ENCODE assay signal across 9 cellular contexts in the genomic region with DNA sequence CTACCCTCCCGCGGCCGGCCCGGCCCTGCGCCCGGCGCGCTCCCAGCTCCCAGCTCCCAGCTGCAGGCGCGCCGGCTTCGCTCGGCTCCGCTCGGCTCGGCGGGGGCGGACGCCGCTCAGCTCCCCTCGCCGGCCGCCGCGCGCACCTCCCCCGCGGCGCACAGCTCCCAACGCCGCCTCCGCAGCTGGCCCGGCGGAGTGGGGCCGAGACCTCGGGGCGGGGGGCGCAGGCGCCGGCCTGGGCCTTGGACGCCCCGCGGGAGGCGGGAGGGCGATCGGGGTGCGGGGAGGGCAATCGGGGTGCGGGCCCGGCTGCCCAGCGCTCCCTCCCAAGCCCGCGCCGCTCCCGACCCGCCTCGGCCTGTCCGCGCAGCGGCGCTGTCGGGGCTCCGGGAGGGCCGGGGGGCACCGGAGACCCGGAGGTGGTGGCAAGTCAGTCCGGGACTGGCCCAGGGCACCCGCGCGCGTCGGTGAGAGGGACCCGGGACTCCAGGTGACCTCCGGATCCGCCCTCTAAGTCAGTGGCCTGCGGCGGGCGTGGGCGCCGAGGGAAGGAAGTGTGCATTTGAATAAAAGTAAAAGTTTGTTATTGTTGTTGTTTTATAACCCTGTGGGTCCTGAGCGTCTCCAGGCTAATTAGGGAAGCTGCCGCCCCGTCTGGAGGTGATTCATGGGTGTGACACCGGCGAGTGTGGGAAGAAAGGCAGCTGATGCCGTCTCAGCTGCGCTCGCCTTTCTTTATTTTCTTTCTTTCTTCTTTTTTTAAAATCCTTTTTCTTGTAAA. TPM values are rescaled to one million over a fixed set of nuclear protein-coding genes. Genes with fewer than 3 reads are reported as not detected.
DNase-seq lines count a peak whose midpoint lies in the region; ATAC-seq and TF ChIP-seq lines count a peak whose summit lies in the region.
"Had no signal": no experiment of that assay in that cellular context is flagged by ENCODE, and none has a peak within 500 bp of the region (broad histone marks: within the 10 kb centered on the region; RNA-seq: fewer than 3 reads in every experiment).

A gene with protein sequence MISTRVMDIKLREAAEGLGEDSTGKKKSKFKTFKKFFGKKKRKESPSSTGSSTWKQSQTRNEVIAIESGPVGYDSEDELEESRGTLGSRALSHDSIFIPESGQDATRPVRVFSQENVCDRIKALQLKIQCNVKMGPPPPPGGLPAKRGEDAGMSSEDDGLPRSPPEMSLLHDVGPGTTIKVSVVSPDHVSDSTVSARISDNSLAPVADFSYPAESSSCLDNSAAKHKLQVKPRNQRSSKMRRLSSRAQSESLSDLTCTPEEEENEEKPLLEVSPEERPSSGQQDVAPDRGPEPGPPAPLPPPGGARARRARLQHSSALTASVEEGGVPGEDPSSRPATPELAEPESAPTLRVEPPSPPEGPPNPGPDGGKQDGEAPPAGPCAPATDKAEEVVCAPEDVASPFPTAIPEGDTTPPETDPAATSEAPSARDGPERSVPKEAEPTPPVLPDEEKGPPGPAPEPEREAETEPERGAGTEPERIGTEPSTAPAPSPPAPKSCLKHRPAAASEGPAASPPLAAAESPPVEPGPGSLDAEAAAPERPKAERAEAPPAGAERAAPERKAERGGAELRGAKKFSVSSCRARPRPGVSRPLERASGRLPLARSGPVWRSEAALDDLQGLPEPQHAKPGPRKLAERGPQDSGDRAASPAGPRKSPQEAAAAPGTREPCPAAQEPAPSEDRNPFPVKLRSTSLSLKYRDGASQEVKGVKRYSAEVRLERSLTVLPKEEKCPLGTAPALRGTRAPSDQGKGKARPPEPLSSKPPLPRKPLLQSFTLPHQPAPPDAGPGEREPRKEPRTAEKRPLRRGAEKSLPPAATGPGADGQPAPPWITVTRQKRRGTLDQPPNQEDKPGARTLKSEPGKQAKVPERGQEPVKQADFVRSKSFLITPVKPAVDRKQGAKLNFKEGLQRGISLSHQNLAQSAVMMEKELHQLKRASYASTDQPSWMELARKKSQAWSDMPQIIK (minus strand): TSS at position 93 of the 784 bp plus-strand sequence. CDS start 89,425 bp downstream, outside the sequence.

- intact Hi-C loops in lower lobe of right lung (cut with DNase I): no loop called here

- peak within 1 kb of the TSS; percentile 66 for H3K4me3 Mint-ChIP-seq in central memory CD8-positive, alpha-beta T cell
- H3K4me3 Mint-ChIP-seq in stimulated activated naive B cell treated with anti-CD40 and anti-IgM and Interleukin-4, amounts not matched to agents 10 μg/mL and 1 μg/mL and 100 μg/mL, for 72 hours: peak within 1 kb of the TSS; percentile 74 to 81

- H3K27ac Mint-ChIP-seq in central memory CD8-positive, alpha-beta T cell (ENCODE audit: low read depth): no peak within 1 kb of the TSS
- H3K27ac Mint-ChIP-seq in stimulated activated naive B cell treated with anti-CD40 and anti-IgM and Interleukin-4, amounts not matched to agents 10 μg/mL and 1 μg/mL and 100 μg/mL, for 72 hours: peak within 1 kb of the TSS; percentile 59

- no peaks in the 10 kb centered on the region for H3K36me3 Mint-ChIP-seq in central memory CD8-positive, alpha-beta T cell (ENCODE audit: insufficient read depth)
- no peaks in the 10 kb centered on the region for H3K36me3 Mint-ChIP-seq in stimulated activated naive B cell treated with anti-CD40 and anti-IgM and Interleukin-4, amounts not matched to agents 10 μg/mL and 1 μg/mL and 100 μg/mL, for 72 hours

- peak within 1 kb of the TSS; percentile 54 for H3K4me3 ChIP-seq in NT2/D1 (ENCODE audit: insufficient read length, low read depth)
- H3K4me3 ChIP-seq in lower lobe of right lung: peak within 1 kb of the TSS; percentile 56
- H3K4me3 ChIP-seq: K562 had no signal

- H3K36me3 ChIP-seq in NT2/D1 (ENCODE audit: insufficient read depth, insufficient read length, low read length) (no peaks in the 10 kb centered on the region), lower lobe of right lung (no peaks in the 10 kb centered on the region)

- no peaks in the 10 kb centered on the region for H3K9me3 Mint-ChIP-seq in central memory CD8-positive, alpha-beta T cell
- H3K9me3 Mint-ChIP-seq in stimulated activated naive B cell treated with anti-CD40 and anti-IgM and Interleukin-4, amounts not matched to agents 10 μg/mL and 1 μg/mL and 100 μg/mL, for 72 hours: no peaks in the 10 kb centered on the region

- H3K27me3 Mint-ChIP-seq in central memory CD8-positive, alpha-beta T cell: peaks cover 84% of the 10 kb centered on the region
- peaks cover 63 to 90% of the 10 kb centered on the region in 2 donors for H3K27me3 Mint-ChIP-seq in stimulated activated naive B cell treated with anti-CD40 and anti-IgM and Interleukin-4, amounts not matched to agents 10 μg/mL and 1 μg/mL and 100 μg/mL, for 72 hours

- in situ Hi-C loops in GM13976 (cut with MboI; ENCODE audit: low sequenced_read_pairs, unreplicated experiment): no loop called here

- DNase-seq in GM13976 (ENCODE audit: low spot score) (peak; percentile 54), NT2/D1 (ENCODE audit: low read depth, low spot score) (no peak), lower lobe of right lung (no peak)
- no peak for DNase-seq in central memory CD8-positive, alpha-beta T cell (ENCODE audit: low spot score in 2 of 2)
- peak; percentile 15 for DNase-seq in stimulated activated naive B cell treated with anti-CD40 and anti-IgM and Interleukin-4, amounts not matched to agents 10 μg/mL and 1 μg/mL and 100 μg/mL, for 72 hours

- H3K9me3 ChIP-seq in NT2/D1 (ENCODE audit: insufficient read depth, low read length): no peaks in the 10 kb centered on the region
- no peaks in the 10 kb centered on the region for H3K9me3 ChIP-seq in lower lobe of right lung

- H3K4me1 ChIP-seq in NT2/D1 (ENCODE audit: insufficient read depth, insufficient read length): no peaks in the 10 kb centered on the region
- H3K4me1 ChIP-seq in lower lobe of right lung: peaks cover 17% of the 10 kb centered on the region

- peak within 1 kb of the TSS; percentile 52 for H3K9ac ChIP-seq in NT2/D1 (ENCODE audit: insufficient read length, low read depth)

- peaks cover 67% of the 10 kb centered on the region for H3K27me3 ChIP-seq in NT2/D1 (ENCODE audit: insufficient read depth, insufficient read length)
- H3K27me3 ChIP-seq in lower lobe of right lung (ENCODE audit: low read depth): peaks cover 38% of the 10 kb centered on the region

- H3K27ac ChIP-seq in lower lobe of right lung: no peak within 1 kb of the TSS

- peaks cover 5% of the 10 kb centered on the region for H3K4me1 Mint-ChIP-seq in central memory CD8-positive, alpha-beta T cell
- H3K4me1 Mint-ChIP-seq in stimulated activated naive B cell treated with anti-CD40 and anti-IgM and Interleukin-4, amounts not matched to agents 10 μg/mL and 1 μg/mL and 100 μg/mL, for 72 hours: peaks cover 8 to 26% of the 10 kb centered on the region in 2 donors

- no peak for TF ChIP-seq CTCF in GM13976 (IDR thresholded peaks at IDR 0.05; ENCODE audit: borderline replicate concordance, control extremely low read depth, extremely low read depth, insufficient read depth, missing control alignments)
- no peak for TF ChIP-seq CTCF in lower lobe of right lung (IDR thresholded peaks at IDR 0.05)

- peak; percentile 45 for ATAC-seq in central memory CD8-positive, alpha-beta T cell (replicated peaks; ENCODE audit: extremely low read depth, poor library complexity, severe bottlenecking)
- ATAC-seq in lower lobe of right lung (peak; percentile 79 to 86), GM18873 (IDR thresholded peaks at IDR 0.05; ENCODE audit: low FRiP score, unreplicated experiment) (no peak), GM18520 (IDR thresholded peaks at IDR 0.05; ENCODE audit: unreplicated experiment) (no peak), GM19328 (IDR thresholded peaks at IDR 0.05; ENCODE audit: unreplicated experiment) (no peak)
- peak; percentile 70 for ATAC-seq in stimulated activated naive B cell treated with anti-CD40 and anti-IgM and Interleukin-4, amounts not matched to agents 10 μg/mL and 1 μg/mL and 100 μg/mL, for 72 hours (replicated peaks)
- ATAC-seq: K562 had no signal

RNA-seq across cellular contexts. Expression of the gene that starts here (rescaled TPM):
- 17.8 TPM for total RNA-seq in lower lobe of right lung
- total RNA-seq: K562 had no signal

Comparison
In these comparisons a context has a peak if more than half of its experiments do, and no peak if none do; other contexts are left out.
1. DNase-seq: peak in GM13976 (single experiment) and stimulated activated naive B cell treated with anti-CD40 and anti-IgM and Interleukin-4, amounts not matched to agents 10 μg/mL and 1 μg/mL and 100 μg/mL, for 72 hours (single experiment); none in NT2/D1 (single experiment), central memory CD8-positive, alpha-beta T cell (0 of 2) and lower lobe of right lung (single experiment).
2. ATAC-seq: peak in central memory CD8-positive, alpha-beta T cell (single experiment), lower lobe of right lung (2 of 2) and stimulated activated naive B cell treated with anti-CD40 and anti-IgM and Interleukin-4, amounts not matched to agents 10 μg/mL and 1 μg/mL and 100 μg/mL, for 72 hours (2 of 2); none in GM18873 (single experiment), GM18520 (single experiment) and GM19328 (single experiment).